In the genomic region with DNA sequence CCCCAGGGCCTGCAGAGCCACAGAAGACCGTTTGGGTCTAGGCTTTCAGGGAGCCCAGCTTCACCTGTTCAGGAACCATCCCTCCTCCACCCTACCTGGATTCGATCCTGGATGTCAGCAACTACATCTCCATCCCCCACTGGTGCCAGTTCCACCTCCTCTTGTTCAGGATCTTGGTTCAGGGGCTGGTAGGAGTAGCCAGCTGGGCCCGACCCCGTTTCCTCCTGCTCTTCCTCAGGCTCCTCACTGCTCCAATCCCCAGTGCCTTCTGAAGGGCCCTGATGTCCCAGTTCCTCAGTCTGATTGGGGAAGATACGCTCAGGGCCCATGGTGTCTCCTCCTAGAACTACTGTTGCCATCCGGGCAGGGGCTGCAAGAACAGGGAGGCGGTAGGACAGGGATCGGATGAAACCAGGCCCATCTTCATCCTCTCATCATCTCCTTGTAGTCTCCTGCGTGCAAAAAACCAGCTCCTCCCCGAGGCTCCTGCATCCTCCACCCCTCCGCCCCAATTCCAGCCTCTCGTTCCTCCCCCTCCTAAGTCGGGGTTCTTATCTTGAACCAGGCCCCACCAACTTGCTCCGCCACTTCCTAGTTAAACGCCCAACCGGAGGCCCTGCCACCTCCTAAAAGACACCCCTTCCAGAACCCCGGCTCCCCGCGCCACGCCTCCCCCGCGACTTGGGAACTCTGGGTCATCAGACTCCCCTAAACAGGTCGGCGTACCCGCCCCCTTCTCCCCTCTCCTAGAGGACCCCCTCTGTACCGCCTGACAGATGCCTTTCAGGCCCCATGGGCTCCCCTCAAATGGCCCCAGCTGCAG, we compare ENCODE assay signal across 1 cellular context.
TF ChIP-seq lines count a peak whose summit lies in the region.

No MANE protein-coding gene starts in this region.

TF ChIP-seq in GM23338, 12 proteins besides CTCF, POLR2A, EP300 and RAD21 (continued from another document):
- TF ChIP-seq, protein P1, sequence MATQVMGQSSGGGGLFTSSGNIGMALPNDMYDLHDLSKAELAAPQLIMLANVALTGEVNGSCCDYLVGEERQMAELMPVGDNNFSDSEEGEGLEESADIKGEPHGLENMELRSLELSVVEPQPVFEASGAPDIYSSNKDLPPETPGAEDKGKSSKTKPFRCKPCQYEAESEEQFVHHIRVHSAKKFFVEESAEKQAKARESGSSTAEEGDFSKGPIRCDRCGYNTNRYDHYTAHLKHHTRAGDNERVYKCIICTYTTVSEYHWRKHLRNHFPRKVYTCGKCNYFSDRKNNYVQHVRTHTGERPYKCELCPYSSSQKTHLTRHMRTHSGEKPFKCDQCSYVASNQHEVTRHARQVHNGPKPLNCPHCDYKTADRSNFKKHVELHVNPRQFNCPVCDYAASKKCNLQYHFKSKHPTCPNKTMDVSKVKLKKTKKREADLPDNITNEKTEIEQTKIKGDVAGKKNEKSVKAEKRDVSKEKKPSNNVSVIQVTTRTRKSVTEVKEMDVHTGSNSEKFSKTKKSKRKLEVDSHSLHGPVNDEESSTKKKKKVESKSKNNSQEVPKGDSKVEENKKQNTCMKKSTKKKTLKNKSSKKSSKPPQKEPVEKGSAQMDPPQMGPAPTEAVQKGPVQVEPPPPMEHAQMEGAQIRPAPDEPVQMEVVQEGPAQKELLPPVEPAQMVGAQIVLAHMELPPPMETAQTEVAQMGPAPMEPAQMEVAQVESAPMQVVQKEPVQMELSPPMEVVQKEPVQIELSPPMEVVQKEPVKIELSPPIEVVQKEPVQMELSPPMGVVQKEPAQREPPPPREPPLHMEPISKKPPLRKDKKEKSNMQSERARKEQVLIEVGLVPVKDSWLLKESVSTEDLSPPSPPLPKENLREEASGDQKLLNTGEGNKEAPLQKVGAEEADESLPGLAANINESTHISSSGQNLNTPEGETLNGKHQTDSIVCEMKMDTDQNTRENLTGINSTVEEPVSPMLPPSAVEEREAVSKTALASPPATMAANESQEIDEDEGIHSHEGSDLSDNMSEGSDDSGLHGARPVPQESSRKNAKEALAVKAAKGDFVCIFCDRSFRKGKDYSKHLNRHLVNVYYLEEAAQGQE (IDR thresholded peaks at IDR 0.05; ENCODE audit: unreplicated experiment) = no peak
- TF ChIP-seq JUNB (IDR thresholded peaks at IDR 0.05; ENCODE audit: unreplicated experiment) (no peak), CREB1 (CRISPR knock-in tag; IDR thresholded peaks at IDR 0.05; ENCODE audit: low read depth) (no peak), EZH2 (IDR thresholded peaks at IDR 0.05; ENCODE audit: low read depth, unreplicated experiment) (no peak), ZNF114 (CRISPR knock-in tag; IDR thresholded peaks at IDR 0.05) (no peak), POLR2AphosphoS5 (IDR thresholded peaks at IDR 0.05; ENCODE audit: low read depth) (no peak), EZH2phosphoT487 (IDR thresholded peaks at IDR 0.05; ENCODE audit: unreplicated experiment) (no peak)
- TF ChIP-seq, protein P2, sequence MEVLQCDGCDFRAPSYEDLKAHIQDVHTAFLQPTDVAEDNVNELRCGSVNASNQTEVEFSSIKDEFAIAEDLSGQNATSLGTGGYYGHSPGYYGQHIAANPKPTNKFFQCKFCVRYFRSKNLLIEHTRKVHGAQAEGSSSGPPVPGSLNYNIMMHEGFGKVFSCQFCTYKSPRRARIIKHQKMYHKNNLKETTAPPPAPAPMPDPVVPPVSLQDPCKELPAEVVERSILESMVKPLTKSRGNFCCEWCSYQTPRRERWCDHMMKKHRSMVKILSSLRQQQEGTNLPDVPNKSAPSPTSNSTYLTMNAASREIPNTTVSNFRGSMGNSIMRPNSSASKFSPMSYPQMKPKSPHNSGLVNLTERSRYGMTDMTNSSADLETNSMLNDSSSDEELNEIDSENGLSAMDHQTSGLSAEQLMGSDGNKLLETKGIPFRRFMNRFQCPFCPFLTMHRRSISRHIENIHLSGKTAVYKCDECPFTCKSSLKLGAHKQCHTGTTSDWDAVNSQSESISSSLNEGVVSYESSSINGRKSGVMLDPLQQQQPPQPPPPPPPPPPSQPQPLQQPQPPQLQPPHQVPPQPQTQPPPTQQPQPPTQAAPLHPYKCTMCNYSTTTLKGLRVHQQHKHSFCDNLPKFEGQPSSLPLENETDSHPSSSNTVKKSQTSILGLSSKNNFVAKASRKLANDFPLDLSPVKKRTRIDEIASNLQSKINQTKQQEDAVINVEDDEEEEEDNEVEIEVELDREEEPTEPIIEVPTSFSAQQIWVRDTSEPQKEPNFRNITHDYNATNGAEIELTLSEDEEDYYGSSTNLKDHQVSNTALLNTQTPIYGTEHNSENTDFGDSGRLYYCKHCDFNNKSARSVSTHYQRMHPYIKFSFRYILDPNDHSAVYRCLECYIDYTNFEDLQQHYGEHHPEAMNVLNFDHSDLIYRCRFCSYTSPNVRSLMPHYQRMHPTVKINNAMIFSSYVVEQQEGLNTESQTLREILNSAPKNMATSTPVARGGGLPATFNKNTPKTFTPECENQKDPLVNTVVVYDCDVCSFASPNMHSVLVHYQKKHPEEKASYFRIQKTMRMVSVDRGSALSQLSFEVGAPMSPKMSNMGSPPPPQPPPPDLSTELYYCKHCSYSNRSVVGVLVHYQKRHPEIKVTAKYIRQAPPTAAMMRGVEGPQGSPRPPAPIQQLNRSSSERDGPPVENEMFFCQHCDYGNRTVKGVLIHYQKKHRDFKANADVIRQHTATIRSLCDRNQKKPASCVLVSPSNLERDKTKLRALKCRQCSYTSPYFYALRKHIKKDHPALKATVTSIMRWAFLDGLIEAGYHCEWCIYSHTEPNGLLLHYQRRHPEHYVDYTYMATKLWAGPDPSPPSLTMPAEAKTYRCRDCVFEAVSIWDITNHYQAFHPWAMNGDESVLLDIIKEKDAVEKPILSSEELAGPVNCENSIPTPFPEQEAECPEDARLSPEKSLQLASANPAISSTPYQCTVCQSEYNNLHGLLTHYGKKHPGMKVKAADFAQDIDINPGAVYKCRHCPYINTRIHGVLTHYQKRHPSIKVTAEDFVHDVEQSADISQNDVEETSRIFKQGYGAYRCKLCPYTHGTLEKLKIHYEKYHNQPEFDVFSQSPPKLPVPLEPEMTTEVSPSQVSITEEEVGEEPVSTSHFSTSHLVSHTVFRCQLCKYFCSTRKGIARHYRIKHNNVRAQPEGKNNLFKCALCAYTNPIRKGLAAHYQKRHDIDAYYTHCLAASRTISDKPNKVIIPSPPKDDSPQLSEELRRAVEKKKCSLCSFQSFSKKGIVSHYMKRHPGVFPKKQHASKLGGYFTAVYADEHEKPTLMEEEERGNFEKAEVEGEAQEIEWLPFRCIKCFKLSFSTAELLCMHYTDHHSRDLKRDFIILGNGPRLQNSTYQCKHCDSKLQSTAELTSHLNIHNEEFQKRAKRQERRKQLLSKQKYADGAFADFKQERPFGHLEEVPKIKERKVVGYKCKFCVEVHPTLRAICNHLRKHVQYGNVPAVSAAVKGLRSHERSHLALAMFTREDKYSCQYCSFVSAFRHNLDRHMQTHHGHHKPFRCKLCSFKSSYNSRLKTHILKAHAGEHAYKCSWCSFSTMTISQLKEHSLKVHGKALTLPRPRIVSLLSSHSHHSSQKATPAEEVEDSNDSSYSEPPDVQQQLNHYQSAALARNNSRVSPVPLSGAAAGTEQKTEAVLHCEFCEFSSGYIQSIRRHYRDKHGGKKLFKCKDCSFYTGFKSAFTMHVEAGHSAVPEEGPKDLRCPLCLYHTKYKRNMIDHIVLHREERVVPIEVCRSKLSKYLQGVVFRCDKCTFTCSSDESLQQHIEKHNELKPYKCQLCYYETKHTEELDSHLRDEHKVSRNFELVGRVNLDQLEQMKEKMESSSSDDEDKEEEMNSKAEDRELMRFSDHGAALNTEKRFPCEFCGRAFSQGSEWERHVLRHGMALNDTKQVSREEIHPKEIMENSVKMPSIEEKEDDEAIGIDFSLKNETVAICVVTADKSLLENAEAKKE (CRISPR knock-in tag; IDR thresholded peaks at IDR 0.05) = no peak
- TF ChIP-seq, protein P3, sequence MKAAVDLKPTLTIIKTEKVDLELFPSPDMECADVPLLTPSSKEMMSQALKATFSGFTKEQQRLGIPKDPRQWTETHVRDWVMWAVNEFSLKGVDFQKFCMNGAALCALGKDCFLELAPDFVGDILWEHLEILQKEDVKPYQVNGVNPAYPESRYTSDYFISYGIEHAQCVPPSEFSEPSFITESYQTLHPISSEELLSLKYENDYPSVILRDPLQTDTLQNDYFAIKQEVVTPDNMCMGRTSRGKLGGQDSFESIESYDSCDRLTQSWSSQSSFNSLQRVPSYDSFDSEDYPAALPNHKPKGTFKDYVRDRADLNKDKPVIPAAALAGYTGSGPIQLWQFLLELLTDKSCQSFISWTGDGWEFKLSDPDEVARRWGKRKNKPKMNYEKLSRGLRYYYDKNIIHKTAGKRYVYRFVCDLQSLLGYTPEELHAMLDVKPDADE (IDR thresholded peaks at IDR 0.05) = no peak
TF ChIP-seq in GM23338: peak in this region for 0.
